Comparison of ENCODE assay signal across 20 cellular contexts in genomic region chr22:23161029-23161428, GRCh38. TPM values are rescaled to one million over a fixed set of nuclear protein-coding genes. Genes with fewer than 3 reads are reported as not detected.
DNase-seq lines count a peak whose midpoint lies in the region; ATAC-seq and TF ChIP-seq lines count a peak whose summit lies in the region.
"Had no signal": no experiment of that assay in that cellular context is flagged by ENCODE, and none has a peak within 500 bp of the region (broad histone marks: within the 10 kb centered on the region; RNA-seq: fewer than 3 reads in every experiment).

No MANE protein-coding gene starts in this region.

- H3K27me3 ChIP-seq in H7 (ENCODE audit: control insufficient read depth, insufficient read depth, low read length) (no peaks in the 10 kb centered on the region), osteoblast (ENCODE audit: insufficient read depth, low read length) (peaks cover 2% of the 10 kb centered on the region), GM23338 (ENCODE audit: insufficient read depth) (no peaks in the 10 kb centered on the region)

- peak overlapping the region; percentile 83; the same call in 1 of the 2 replicates for H3K27ac ChIP-seq in VCaP
- H3K27ac ChIP-seq in osteoblast (ENCODE audit: low read depth, low read length) = no peak overlapping the region
- no peak overlapping the region for H3K27ac ChIP-seq in GM23338 (ENCODE audit: low read depth)

- H3K9me3 ChIP-seq in osteoblast (ENCODE audit: low read depth, low read length) = no peaks in the 10 kb centered on the region

- H4K20me1 ChIP-seq in osteoblast (ENCODE audit: insufficient read depth, low read length) (no peaks in the 10 kb centered on the region), GM23338 (replicated peaks; ENCODE audit: insufficient read depth) (no peaks in the 10 kb centered on the region)

- H3K4me3 ChIP-seq in H7 (ENCODE audit: insufficient read depth, low read depth, low read length) (no peak overlapping the region), osteoblast (ENCODE audit: insufficient read depth, low read length) (no peak overlapping the region), GM23338 (no peak overlapping the region)

- H3K27ac Mint-ChIP-seq in GM23338 = no peak overlapping the region
- H3K27ac Mint-ChIP-seq: CD4-positive, alpha-beta memory T cell had no signal

- TF ChIP-seq CTCF in VCaP (conservative IDR thresholded peaks at IDR 0.05) (no peak), osteoblast (IDR thresholded peaks at IDR 0.05; ENCODE audit: extremely low read depth, low read depth, low read length) (no peak), GM23338 (conservative IDR thresholded peaks at IDR 0.05; ENCODE audit: low read depth in 2 of 2) (no peak)

- H3K9me2 ChIP-seq in GM23338 (ENCODE audit: insufficient read depth) = no peaks in the 10 kb centered on the region

- no peaks in the 10 kb centered on the region for H3F3A ChIP-seq in GM23338 (replicated peaks; ENCODE audit: low read depth)

- no peaks in the 10 kb centered on the region for H3K9me3 Mint-ChIP-seq in GM23338
- H3K9me3 Mint-ChIP-seq: H9 had no signal

- no peaks in the 10 kb centered on the region for H3K36me3 ChIP-seq in H7 (replicated peaks; ENCODE audit: control insufficient read depth, insufficient read depth, low read length)
- no peaks in the 10 kb centered on the region for H3K36me3 ChIP-seq in osteoblast (ENCODE audit: insufficient read depth, low read length)
- H3K36me3 ChIP-seq in GM23338 (ENCODE audit: insufficient read depth) = no peaks in the 10 kb centered on the region

- peak; percentile 52 for ATAC-seq in left lobe of liver
- ATAC-seq in GM23338 = no peak
- ATAC-seq: HCT116 had no signal

- no peak overlapping the region for H3K4me3 Mint-ChIP-seq in GM23338
- H3K4me3 Mint-ChIP-seq: CD4-positive, alpha-beta memory T cell; H9 had no signal

- DNase-seq in H7 (peak; percentile 27), left lobe of liver (ENCODE audit: low spot score) (no peak), osteoblast (ENCODE audit: insufficient read length, low spot score, missing footprints) (peak; percentile 57), GM23338 (ENCODE audit: low spot score) (no peak), germinal center (ENCODE audit: low spot score) (no peak), pons (ENCODE audit: low spot score) (no peak)
- DNase-seq: C1 segment of cervical spinal cord; Calu3; CD4-positive, alpha-beta memory T cell; COR-L47; DMS53; DMS79 treated with DMSO at 0.1 percent for 48 hours; GF-D8; H9 had no signal

- H3K4me2 ChIP-seq in osteoblast (ENCODE audit: insufficient read depth, low read length) (no peak overlapping the region), GM23338 (no peak overlapping the region)

- H3K79me2 ChIP-seq in osteoblast (ENCODE audit: insufficient read depth, low read length) (no peaks in the 10 kb centered on the region), GM23338 (replicated peaks; ENCODE audit: insufficient read depth) (no peaks in the 10 kb centered on the region)

- H2AFZ ChIP-seq in osteoblast (ENCODE audit: low read length) = no peak overlapping the region
- H2AFZ ChIP-seq in GM23338 = no peak overlapping the region

- H3K4me1 ChIP-seq in osteoblast (ENCODE audit: insufficient read depth, low read length) (no peaks in the 10 kb centered on the region), GM23338 (ENCODE audit: insufficient read depth) (peaks cover 6% of the 10 kb centered on the region)

- no peaks in the 10 kb centered on the region for H3K36me3 Mint-ChIP-seq in GM23338 (ENCODE audit: low read depth)
- H3K36me3 Mint-ChIP-seq: CD4-positive, alpha-beta memory T cell had no signal

- H3K27me3 Mint-ChIP-seq in GM23338 (ENCODE audit: insufficient read depth, low read depth, poor library complexity) = peaks cover 16% of the 10 kb centered on the region
- H3K27me3 Mint-ChIP-seq: CD4-positive, alpha-beta memory T cell had no signal

- peaks cover 19% of the 10 kb centered on the region for H3K4me1 Mint-ChIP-seq in GM23338
- H3K4me1 Mint-ChIP-seq: CD4-positive, alpha-beta memory T cell had no signal

TF ChIP-seq in GM23338, 12 proteins besides CTCF, POLR2A, EP300 and RAD21:
- no peak for TF ChIP-seq JUNB (IDR thresholded peaks at IDR 0.05; ENCODE audit: unreplicated experiment)

RNA-seq across cellular contexts. Expression of gene RAB36, which starts 15.8 kb away (rescaled TPM):
- 0.81 and 1.7 TPM in 2 replicates for total RNA-seq in H7 (2014; rRNA removed; shearing (Covaris generic))
- 0.38 TPM for total RNA-seq in left lobe of liver
- 7.6 and 8.5 TPM in 2 replicates for total RNA-seq in osteoblast
- 0.58 and 1.2 TPM in 2 replicates for total RNA-seq in GM23338 (2014; rRNA removed; shearing (Covaris generic))
- polyA plus RNA-seq in GM23338 (2016; fragmentation: Nextera tagmentation; extraction: Ambion mirVana) = 0.43 and 0.58 TPM in 2 replicates

RNA-seq across cellular contexts. Expression of gene RSPH14, which starts 19.2 kb away (rescaled TPM):
- not detected in 2 replicates for total RNA-seq in H7 (2014; rRNA removed; shearing (Covaris generic))
- total RNA-seq in left lobe of liver = 0.18 TPM
- under 0.01 TPM in 1 of 2 replicates, not detected in the other for total RNA-seq in osteoblast
- total RNA-seq in GM23338 (2014; rRNA removed; shearing (Covaris generic)) = not detected in 2 replicates
- polyA plus RNA-seq in GM23338 (2016; fragmentation: Nextera tagmentation; extraction: Ambion mirVana) = 1.8 and 2.5 TPM in 2 replicates
- total RNA-seq: A172; A673; Calu3; CD4-positive, alpha-beta memory T cell; Daoy; G401; H9 had no signal
- polyA plus RNA-seq: CD4-positive, alpha-beta memory T cell had no signal

RNA-seq across cellular contexts. Expression of gene BCR, which starts 19.3 kb away (rescaled TPM):
- total RNA-seq in H7 (2014; rRNA removed; shearing (Covaris generic)) = 84.7 and 89.1 TPM in 2 replicates
- total RNA-seq in left lobe of liver (29.7 TPM), osteoblast (28.6 and 29.8 TPM in 2 replicates)
- 101 and 121 TPM in 2 replicates for total RNA-seq in GM23338 (2014; rRNA removed; shearing (Covaris generic))
- 15.6 and 17.7 TPM in 2 replicates for polyA plus RNA-seq in GM23338 (2016; fragmentation: Nextera tagmentation; extraction: Ambion mirVana)

Comparison
In these comparisons a context has a peak if more than half of its experiments do, and no peak if none do; other contexts are left out.
1. DNase-seq: peak in H7 (single experiment) and osteoblast (single experiment); none in left lobe of liver (single experiment), GM23338 (single experiment), germinal center (single experiment) and pons (single experiment).